Comparison of ENCODE assay signal across 10 cellular contexts in the genomic region with DNA sequence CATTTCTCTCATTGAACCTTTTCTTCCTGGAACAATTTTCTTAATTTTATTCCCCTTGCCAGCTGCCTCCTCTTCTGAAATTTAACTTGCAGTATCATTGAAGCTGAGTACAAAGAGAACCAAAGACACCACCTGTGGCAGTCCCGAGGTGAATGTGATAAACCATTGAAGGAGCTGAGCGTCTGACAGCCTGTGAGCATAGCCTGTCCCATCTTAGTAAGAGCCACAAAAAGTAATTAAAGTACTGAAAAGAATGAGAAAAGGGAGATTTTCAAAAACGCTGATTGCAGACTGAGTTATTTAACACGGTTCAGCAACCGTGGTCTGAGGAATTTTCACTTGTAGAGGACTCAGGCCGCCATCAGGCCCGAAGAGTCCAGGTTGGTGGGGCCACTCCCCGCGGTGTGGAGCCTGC. TPM values are rescaled to one million over a fixed set of nuclear protein-coding genes. Genes with fewer than 3 reads are reported as not detected.
DNase-seq lines count a peak whose midpoint lies in the region; ATAC-seq and TF ChIP-seq lines count a peak whose summit lies in the region.
"Had no signal": no experiment of that assay in that cellular context is flagged by ENCODE, and none has a peak within 500 bp of the region (broad histone marks: within the 10 kb centered on the region; RNA-seq: fewer than 3 reads in every experiment).

No MANE protein-coding gene starts in this region.

- no peak overlapping the region for H3K9ac ChIP-seq in PC-3 (ENCODE audit: low read length)

- H3K36me3 Mint-ChIP-seq in endothelial cell (ENCODE audit: low read depth, unreplicated experiment) (peaks cover 5% of the 10 kb centered on the region), progenitor cell of endocrine pancreas (ENCODE audit: insufficient read depth) (peaks cover 3% of the 10 kb centered on the region)

- no peaks in the 10 kb centered on the region for H4K20me1 ChIP-seq in PC-3 (ENCODE audit: low read length)

- H3K4me3 Mint-ChIP-seq in endothelial cell (ENCODE audit: unreplicated experiment) = peak overlapping the region; percentile 94
- H3K4me3 Mint-ChIP-seq in progenitor cell of endocrine pancreas (ENCODE audit: low read depth) = peak overlapping the region; percentile 88

- H3K27ac Mint-ChIP-seq in endothelial cell (ENCODE audit: unreplicated experiment) = peak overlapping the region; percentile 38
- peak overlapping the region; percentile 97 for H3K27ac Mint-ChIP-seq in progenitor cell of endocrine pancreas

- no peaks in the 10 kb centered on the region for H3K9me3 Mint-ChIP-seq in endothelial cell (ENCODE audit: unreplicated experiment)
- H3K9me3 Mint-ChIP-seq in progenitor cell of endocrine pancreas (ENCODE audit: low read depth) = no peaks in the 10 kb centered on the region

- TF ChIP-seq CTCF in GM13976 (IDR thresholded peaks at IDR 0.05; ENCODE audit: borderline replicate concordance, control extremely low read depth, extremely low read depth, insufficient read depth, missing control alignments) (no peak), PC-3 (conservative IDR thresholded peaks at IDR 0.05; ENCODE audit: low read depth, low read length) (no peak), endothelial cell (IDR thresholded peaks at IDR 0.05; ENCODE audit: unreplicated experiment) (no peak), progenitor cell of endocrine pancreas (IDR thresholded peaks at IDR 0.05; ENCODE audit: unreplicated experiment) (no peak)

- H3K4me3 ChIP-seq in PC-3 (ENCODE audit: low read length) = no peak overlapping the region

- H3K27me3 ChIP-seq in PC-3 (ENCODE audit: low read length) = no peaks in the 10 kb centered on the region

- in situ Hi-C loops in GM13976 (cut with MboI; ENCODE audit: low sequenced_read_pairs, unreplicated experiment) = no loop called here

- no peaks in the 10 kb centered on the region for H3K79me2 ChIP-seq in PC-3 (ENCODE audit: low read length)

- POLR2A ChIA-PET in PC-3 (lab: Charles Lee; ENCODE audit: unreplicated experiment) = interaction anchor here (0.6 kb wide), 1 partner anchor 18 kb away, joined by 3 read pairs; no protein-coding TSS in a partner anchor

- H3K4me2 ChIP-seq in PC-3 (ENCODE audit: low read length) = no peak overlapping the region

- H3K4me1 ChIP-seq in PC-3 (ENCODE audit: insufficient read depth, low read length) = peaks cover 14% of the 10 kb centered on the region

- H3K27me3 Mint-ChIP-seq in endothelial cell (ENCODE audit: unreplicated experiment) (peaks cover 9% of the 10 kb centered on the region), progenitor cell of endocrine pancreas (no peaks in the 10 kb centered on the region)

- H3K9me2 ChIP-seq in PC-3 (replicated peaks; ENCODE audit: low read length) = no peaks in the 10 kb centered on the region

- H3K4me1 Mint-ChIP-seq in endothelial cell (ENCODE audit: unreplicated experiment) (peaks cover 15% of the 10 kb centered on the region), progenitor cell of endocrine pancreas (ENCODE audit: low read depth) (peaks cover 16% of the 10 kb centered on the region)

- no peak for ATAC-seq in PC-3

- no peaks in the 10 kb centered on the region for H3F3A ChIP-seq in PC-3 (ENCODE audit: low read length, unreplicated experiment)

- CTCF ChIA-PET in PC-3 (lab: Charles Lee) = interaction anchor here (0.6 to 1.4 kb wide), 2 partner anchors 11 to 77 kb away, joined by 4 to 12 read pairs; no protein-coding TSS in a partner anchor

- no peaks in the 10 kb centered on the region for H3K9me3 ChIP-seq in PC-3 (ENCODE audit: low read length)

- BruUV-seq in PC-3 (replicated peaks; lab: Mats Ljungman, UMichigan) = no TSS peak

- DNase-seq in GM13976 (ENCODE audit: low spot score) (peak; percentile 6), PC-3 (no peak), endothelial cell (ENCODE audit: low spot score) (no peak), progenitor cell of endocrine pancreas (ENCODE audit: low spot score, unreplicated experiment) (no peak), islet precursor cell (no peak), NCI-H2107 (lab: John Stamatoyannopoulos, UW) (no peak), NCI-H1105 treated with DMSO at 0.1 percent for 48 hours (lab: John Stamatoyannopoulos, UW) (no peak), DMS153 treated with DMSO at 0.1 percent for 48 hours (lab: John Stamatoyannopoulos, UW; ENCODE audit: unreplicated experiment) (no peak)
- DNase-seq: activated CD4-positive, alpha-beta T cell treated with anti-CD3 and anti-CD28 coated beads, Interleukin-2, amount 50 U/mL, for 48 hours; hippocampal formation had no signal

- H3K36me3 ChIP-seq in PC-3 (ENCODE audit: low read depth, low read length) = no peaks in the 10 kb centered on the region

- no peak overlapping the region for H3K27ac ChIP-seq in PC-3 (ENCODE audit: low read length)

- intact Hi-C loops in PC-3 (cut with micrococcal nuclease) = loop anchor here (5.0 kb wide), 3 partner anchors 42 to 113 kb away; partner anchors contain the start of gene MXRA7

- peak overlapping the region; percentile 93; the same call in 1 of the 2 replicates for H2AFZ ChIP-seq in PC-3 (ENCODE audit: low read length)

RNA-seq across cellular contexts. Expression of gene ST6GALNAC1, which starts 27.2 kb away (rescaled TPM):
- 2.6 and 4.1 TPM in 2 replicates for total RNA-seq in PC-3 (2014; rRNA removed)
- total RNA-seq in endothelial cell (ENCODE audit: unreplicated experiment) = 0.77 TPM
- 6.6 and 8.4 TPM in 2 replicates for total RNA-seq in progenitor cell of endocrine pancreas

RNA-seq across cellular contexts. Expression of gene MXRA7, which starts 40.0 kb away (rescaled TPM):
- 98.3 and 148 TPM in 2 replicates for total RNA-seq in PC-3 (2014; rRNA removed)
- 51.6 TPM for total RNA-seq in endothelial cell (ENCODE audit: unreplicated experiment)
- total RNA-seq in progenitor cell of endocrine pancreas = 93.3 and 94.9 TPM in 2 replicates

RNA-seq across cellular contexts. Expression of gene JMJD6, which starts 55.7 kb away (rescaled TPM):
- total RNA-seq in PC-3 (2014; rRNA removed) (39.0 and 49.8 TPM in 2 replicates), endothelial cell (ENCODE audit: unreplicated experiment) (25.6 TPM), progenitor cell of endocrine pancreas (24.1 and 25.6 TPM in 2 replicates)

RNA-seq across cellular contexts. Expression of gene METTL23, which starts 55.9 kb away (rescaled TPM):
- 48.1 and 58.7 TPM in 2 replicates for total RNA-seq in PC-3 (2014; rRNA removed)
- 30.5 TPM for total RNA-seq in endothelial cell (ENCODE audit: unreplicated experiment)
- total RNA-seq in progenitor cell of endocrine pancreas = 28.2 TPM in 2 replicates
